Comparison of ENCODE assay signal across 22 cellular contexts in genomic region chrX:24372021-24372763, GRCh38. TPM values are rescaled to one million over a fixed set of nuclear protein-coding genes. Genes with fewer than 3 reads are reported as not detected.
A peak's percentile ranks its signal among the peaks of the same experiment; 100 is the strongest.
DNase-seq lines count a peak whose midpoint lies in the region; ATAC-seq, FAIRE-seq and TF ChIP-seq lines count a peak whose summit lies in the region.
"Had no signal": no experiment of that assay in that cellular context is flagged by ENCODE, and none has a peak within 500 bp of the region (broad histone marks: within the 10 kb centered on the region; RNA-seq: fewer than 3 reads in every experiment).

No MANE protein-coding gene starts in this region.

- peak overlapping the region; percentile 51 for H3K4me3 Mint-ChIP-seq in endothelial cell (ENCODE audit: unreplicated experiment)
- H3K4me3 Mint-ChIP-seq: activated naive CD8-positive, alpha-beta T cell had no signal

- H3K36me3 Mint-ChIP-seq in endothelial cell (ENCODE audit: low read depth, unreplicated experiment): no peaks in the 10 kb centered on the region
- H3K36me3 Mint-ChIP-seq: activated naive CD8-positive, alpha-beta T cell had no signal

- no peak overlapping the region for H3K56ac ChIP-seq in IMR-90 (ENCODE audit: extremely low read depth, insufficient read depth, low read length)

- H3K23ac ChIP-seq in IMR-90 (ENCODE audit: low read depth, low read length): no peak overlapping the region
- no peak overlapping the region for H3K23ac ChIP-seq in neuronal stem cell (ENCODE audit: low read depth, low read length, poor library complexity)

- peak; percentile 14 for FAIRE-seq in GM12892 (lab: Jason Lieb, UNC)
- FAIRE-seq: keratinocyte had no signal

- 0 out of 2 replicates have a peak, but pooled peaks cover 2% of the 10 kb centered on the region for H3K9me3 ChIP-seq in IMR-90 (ENCODE audit: control insufficient read depth, insufficient read depth, low read length)
- no peaks in the 10 kb centered on the region for H3K9me3 ChIP-seq in neuronal stem cell (replicated peaks in 1 of 2; ENCODE audit: control insufficient read depth in 2 of 2, insufficient read depth in 1 of 2, low read depth in 1 of 2, low read length in 2 of 2)
- H3K9me3 ChIP-seq in gastroesophageal sphincter: no peaks in the 10 kb centered on the region
- H3K9me3 ChIP-seq: heart right ventricle, sigmoid colon, SK-N-SH, testis had no signal

- H3K27ac ChIP-seq in IMR-90 (ENCODE audit: insufficient read depth, low read length) (no peak overlapping the region), neuronal stem cell (replicated peaks; ENCODE audit: low read length) (no peak overlapping the region), gastroesophageal sphincter (no peak overlapping the region)
- H3K27ac ChIP-seq: C4-2B, heart right ventricle, sigmoid colon, testis had no signal

- intact Hi-C loops in IMR-90 (cut with micrococcal nuclease): no loop called here

- H3K4me1 Mint-ChIP-seq in endothelial cell (ENCODE audit: unreplicated experiment): peaks cover 2% of the 10 kb centered on the region

- no peaks in the 10 kb centered on the region for H3K9me1 ChIP-seq in IMR-90 (ENCODE audit: insufficient read depth, low read length)

- H2AK9ac ChIP-seq in IMR-90 (replicated peaks; ENCODE audit: low read depth, low read length, poor library complexity): no peak overlapping the region

- H3K27me3 Mint-ChIP-seq in endothelial cell (ENCODE audit: unreplicated experiment): no peaks in the 10 kb centered on the region
- H3K27me3 Mint-ChIP-seq: activated naive CD8-positive, alpha-beta T cell had no signal

- H2AK5ac ChIP-seq in IMR-90 (ENCODE audit: low read depth, low read length) (no peak overlapping the region), neuronal stem cell (ENCODE audit: low read depth, low read length) (no peak overlapping the region)

- H4K8ac ChIP-seq in IMR-90 (ENCODE audit: low read depth in 2 of 2, low read length in 2 of 2) (no peak overlapping the region), neuronal stem cell (ENCODE audit: low read depth, low read length) (peak overlapping the region; percentile 99)

- POLR2A ChIA-PET in IMR-90 (lab: Charles Lee; ENCODE audit: unreplicated experiment): no interaction called here

- no peak overlapping the region for H2BK5ac ChIP-seq in IMR-90 (ENCODE audit: low read depth, low read length, poor library complexity, severe bottlenecking)
- H2BK5ac ChIP-seq in neuronal stem cell (ENCODE audit: low read length): no peak overlapping the region

- DNase-seq in GM12892 (ENCODE audit: insufficient read length) (no peak), IMR-90 (no peak), endothelial cell (ENCODE audit: low spot score) (no peak), neuronal stem cell (ENCODE audit: low spot score) (peak; percentile 4), DMS114 treated with DMSO at 0.1 percent for 48 hours (lab: John Stamatoyannopoulos, UW; ENCODE audit: unreplicated experiment) (no peak), COLO668 (lab: John Stamatoyannopoulos, UW; ENCODE audit: unreplicated experiment) (no peak), NCI-H524 treated with DMSO at 0.1 percent for 48 hours (lab: John Stamatoyannopoulos, UW) (no peak)
- DNase-seq: GF-D8, NCI-H1048, NCI-H2029 treated with DMSO at 0.1 percent for 48 hours, T1000 had no signal

- H3K9me3 Mint-ChIP-seq in endothelial cell (ENCODE audit: unreplicated experiment): no peaks in the 10 kb centered on the region

- no peak overlapping the region for H3K27ac Mint-ChIP-seq in endothelial cell (ENCODE audit: unreplicated experiment)
- H3K27ac Mint-ChIP-seq: activated naive CD8-positive, alpha-beta T cell had no signal

- H3K4me1 ChIP-seq in IMR-90 (ENCODE audit: control insufficient read depth, insufficient read depth, low read length) (no peaks in the 10 kb centered on the region), neuronal stem cell (ENCODE audit: control insufficient read depth in 2 of 2, insufficient read depth in 1 of 2, low read depth in 1 of 2, low read length in 2 of 2) (peaks cover 0 to 2% of the 10 kb centered on the region in 2 donors), gastroesophageal sphincter (peaks cover 0 to 8% (median 0%) of the 10 kb centered on the region in 3 donors)
- H3K4me1 ChIP-seq: heart right ventricle, testis had no signal

- no peak for TF ChIP-seq RAD21 in IMR-90 (IDR thresholded peaks at IDR 0.05; ENCODE audit: low read length)

- H3K9ac ChIP-seq in IMR-90 (ENCODE audit: low read depth, low read length): no peak overlapping the region
- no peak overlapping the region for H3K9ac ChIP-seq in neuronal stem cell (ENCODE audit: low read depth, low read length, poor library complexity)
- H3K9ac ChIP-seq: SK-N-SH had no signal

- H2BK120ac ChIP-seq in IMR-90 (ENCODE audit: low read depth, low read length): no peak overlapping the region
- no peak overlapping the region for H2BK120ac ChIP-seq in neuronal stem cell (ENCODE audit: low read depth, low read length)

- H3K27me3 ChIP-seq in IMR-90 (ENCODE audit: control insufficient read depth, insufficient read depth, low read length) (peaks cover 15% of the 10 kb centered on the region), neuronal stem cell (ENCODE audit: control insufficient read depth in 3 of 3, insufficient read depth in 3 of 3, low read depth in 1 of 3, low read length in 3 of 3) (peaks cover 0 to 28% (median 4%) of the 10 kb centered on the region in 3 experiments), gastroesophageal sphincter (no peaks in the 10 kb centered on the region)
- H3K27me3 ChIP-seq: sigmoid colon, testis had no signal

- CTCF ChIA-PET in IMR-90 (lab: Yijun Ruan, JAX): interaction anchor here (0.8 kb wide), 1 partner anchor 15 kb away, joined by 4 read pairs; no protein-coding TSS in a partner anchor

- WGBS in IMR-90 (ENCODE audit: extremely low coverage in 2 of 2, insufficient read length in 1 of 2), 2 experiments: 63% methylated on average over 7 of the region's 29 CpGs; no CpG with 5 or more reads in 1 of the 2 experiments
- no CpG with 5 or more reads among the region's 29 CpGs for WGBS in neuronal stem cell (ENCODE audit: extremely low coverage in 2 of 2, insufficient read length in 2 of 2, insufficient replicate concordance in 1 of 2), 2 donors
- 57 to 97% methylated on average over 6 to 24 of the region's 29 CpGs for WGBS in gastroesophageal sphincter (ENCODE audit: low coverage in 1 of 2), 2 donors

- H4K5ac ChIP-seq in IMR-90 (ENCODE audit: low read depth, low read length): no peak overlapping the region

- BruUV-seq in IMR-90 (replicated peaks; lab: Mats Ljungman, UMichigan): no TSS peak

- no peak overlapping the region for H3K4ac ChIP-seq in IMR-90 (ENCODE audit: low read depth, low read length)
- H3K4ac ChIP-seq in neuronal stem cell (ENCODE audit: low read length): no peak overlapping the region

- H3K4me3 ChIP-seq in IMR-90 (ENCODE audit: insufficient read depth, low read depth, low read length) (no peak overlapping the region), neuronal stem cell (ENCODE audit: low read length in 2 of 2) (peak overlapping the region in 1 of 2 donors; percentile 17), gastroesophageal sphincter (no peak overlapping the region)
- H3K4me3 ChIP-seq: heart right ventricle, sigmoid colon, testis had no signal

- H3K4me2 ChIP-seq in IMR-90 (ENCODE audit: low read depth, low read length) (no peak overlapping the region), neuronal stem cell (ENCODE audit: insufficient read depth, low read length, poor library complexity, severe bottlenecking) (peak overlapping the region; percentile 40)
- H3K4me2 ChIP-seq: SK-N-SH had no signal

- H4K20me1 ChIP-seq in IMR-90 (ENCODE audit: insufficient read depth, low read length): no peaks in the 10 kb centered on the region

- H3K36me3 ChIP-seq in IMR-90 (ENCODE audit: control insufficient read depth, insufficient read depth, low read length): no peaks in the 10 kb centered on the region
- H3K36me3 ChIP-seq in neuronal stem cell (replicated peaks in 1 of 2; ENCODE audit: control insufficient read depth in 2 of 2, insufficient read depth in 2 of 2, low read length in 2 of 2): no peaks in the 10 kb centered on the region
- H3K36me3 ChIP-seq in gastroesophageal sphincter: no peaks in the 10 kb centered on the region
- H3K36me3 ChIP-seq: heart right ventricle, sigmoid colon had no signal

- TF ChIP-seq CTCF in IMR-90 (conservative IDR thresholded peaks at IDR 0.05; ENCODE audit: low read depth, low read length) (no peak), endothelial cell (IDR thresholded peaks at IDR 0.05; ENCODE audit: unreplicated experiment) (no peak), gastroesophageal sphincter (IDR thresholded peaks at IDR 0.05) (no peak)

- H3K79me1 ChIP-seq in IMR-90 (ENCODE audit: low read depth in 1 of 2, low read length in 2 of 2): no peaks in the 10 kb centered on the region
- no peaks in the 10 kb centered on the region for H3K79me1 ChIP-seq in neuronal stem cell (ENCODE audit: low read depth, low read length)

- TF ChIP-seq POLR2A in GM12892 (IDR thresholded peaks at IDR 0.05; ENCODE audit: low read depth, low read length) (no peak), IMR-90 (IDR thresholded peaks at IDR 0.05; ENCODE audit: low read depth, low read length) (no peak), gastroesophageal sphincter (IDR thresholded peaks at IDR 0.05) (no peak)

- no peak for TF ChIP-seq EP300 in gastroesophageal sphincter (IDR thresholded peaks at IDR 0.05)

- H4K91ac ChIP-seq in IMR-90 (ENCODE audit: insufficient read depth, low read depth, low read length) (no peak overlapping the region), neuronal stem cell (ENCODE audit: low read depth, low read length, poor library complexity) (no peak overlapping the region)

- H2AFZ ChIP-seq in IMR-90 (replicated peaks; ENCODE audit: low read length, poor library complexity) (peak overlapping the region; percentile 37), neuronal stem cell (ENCODE audit: low read length) (no peak overlapping the region)

- H2BK15ac ChIP-seq in IMR-90 (ENCODE audit: low read depth, low read length) (no peak overlapping the region), neuronal stem cell (ENCODE audit: low read length) (no peak overlapping the region)

- H3K14ac ChIP-seq in IMR-90 (replicated peaks; ENCODE audit: low read depth, low read length) (no peak overlapping the region), neuronal stem cell (ENCODE audit: low read length) (no peak overlapping the region)

- ATAC-seq in IMR-90 (ENCODE audit: low read depth): no peak
- no peak for ATAC-seq in gastroesophageal sphincter

- dilution Hi-C loops in IMR-90 (cut with HindIII; ENCODE audit: low sequenced_read_pairs, unreplicated experiment): no loop called here

- H2BK12ac ChIP-seq in neuronal stem cell (ENCODE audit: low read length): no peak overlapping the region

- H3K18ac ChIP-seq in IMR-90 (ENCODE audit: low read depth, low read length): no peak overlapping the region
- H3K18ac ChIP-seq in neuronal stem cell (ENCODE audit: low read length): no peak overlapping the region

- H2BK20ac ChIP-seq in IMR-90 (ENCODE audit: low read depth, low read length): no peak overlapping the region

- in situ Hi-C loops in IMR-90 (cut with MboI; ENCODE audit: low sequenced_read_pairs): no loop called here

RNA-seq across cellular contexts. Expression of gene SUPT20HL1, which starts 11.8 kb away (rescaled TPM):
- not detected for polyA plus RNA-seq in GM12892 (2012; ENCODE audit: missing spikeins)
- total RNA-seq in IMR-90 (2012; rRNA removed) (not detected in 2 replicates), endothelial cell (ENCODE audit: unreplicated experiment) (not detected), gastroesophageal sphincter (1 to 10 TPM in 1 of 4 donors, under 1 TPM in 1, not detected in 2; 0.12 to 1.4 TPM)
- polyA plus RNA-seq in IMR-90 (2012; rRNA removed): not detected in 2 replicates
- not detected in 2 replicates for polyA plus RNA-seq in IMR-90 (2012; cell fraction: cytosol; rRNA removed)
- not detected in 2 replicates for polyA plus RNA-seq in IMR-90 (2012; cell fraction: nucleus; rRNA removed; ENCODE audit: low replicate concordance)
- polyA plus RNA-seq in neuronal stem cell (2013, experiment 1 of 2): not detected
- polyA plus RNA-seq in neuronal stem cell (2013, experiment 2 of 2): not detected
- total RNA-seq: H4, HT-29, osteocyte had no signal
- polyA plus RNA-seq: heart right ventricle, keratinocyte, sigmoid colon, SK-N-SH had no signal

RNA-seq across cellular contexts. Expression of gene SUPT20HL2, which starts 58.3 kb away (rescaled TPM):
- not detected for polyA plus RNA-seq in GM12892 (2012; ENCODE audit: missing spikeins)
- not detected in 2 replicates for total RNA-seq in IMR-90 (2012; rRNA removed)
- not detected in 2 replicates for polyA plus RNA-seq in IMR-90 (2012; rRNA removed)
- 0.01 TPM in 1 of 2 replicates, not detected in the other for polyA plus RNA-seq in IMR-90 (2012; cell fraction: cytosol; rRNA removed)
- not detected in 2 replicates for polyA plus RNA-seq in IMR-90 (2012; cell fraction: nucleus; rRNA removed; ENCODE audit: low replicate concordance)
- not detected for total RNA-seq in endothelial cell (ENCODE audit: unreplicated experiment)
- 0.01 TPM for polyA plus RNA-seq in neuronal stem cell (2013, experiment 1 of 2)
- not detected for polyA plus RNA-seq in neuronal stem cell (2013, experiment 2 of 2)
- total RNA-seq in gastroesophageal sphincter: not detected
- total RNA-seq: H4, heart right ventricle, HT-29, osteocyte had no signal
- polyA plus RNA-seq: heart right ventricle, keratinocyte, sigmoid colon, SK-N-SH had no signal
